Comparison of ENCODE assay signal across 1 cellular context in the genomic region with DNA sequence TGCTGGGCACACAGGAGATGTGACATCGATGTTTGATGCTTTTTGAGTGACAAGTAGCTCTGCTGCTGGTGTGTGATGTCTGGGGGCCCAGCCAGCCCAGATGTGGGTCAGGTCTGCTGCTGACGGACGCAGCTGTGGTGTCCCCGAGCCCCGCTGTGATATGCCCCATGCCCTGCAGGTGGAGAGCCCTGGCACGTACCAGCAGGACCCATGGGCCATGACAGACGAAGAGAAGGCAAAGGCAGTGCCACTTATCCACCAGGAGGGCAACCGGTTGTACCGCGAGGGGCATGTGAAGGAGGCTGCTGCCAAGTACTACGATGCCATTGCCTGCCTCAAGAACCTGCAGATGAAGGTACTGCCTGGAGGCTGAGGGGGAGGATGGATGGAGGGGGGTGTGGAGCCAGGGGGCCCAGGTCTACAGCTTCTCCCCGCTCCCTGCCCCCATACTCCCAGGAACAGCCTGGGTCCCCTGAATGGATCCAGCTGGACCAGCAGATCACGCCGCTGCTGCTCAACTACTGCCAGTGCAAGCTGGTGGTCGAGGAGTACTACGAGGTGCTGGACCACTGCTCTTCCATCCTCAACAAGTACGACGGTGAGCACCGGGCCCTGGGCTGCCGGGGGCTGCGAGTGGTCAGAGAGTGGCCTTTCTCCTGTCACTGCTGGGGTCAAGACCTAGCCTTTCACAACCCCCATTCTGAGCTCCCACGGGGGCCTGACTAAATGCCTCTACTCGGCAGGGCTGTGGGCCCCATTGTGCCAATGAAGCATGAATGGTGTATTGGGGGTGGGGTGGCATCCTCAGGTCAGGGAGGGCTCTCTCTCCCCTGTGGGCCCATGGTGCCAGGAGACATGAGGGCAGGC.
TF ChIP-seq lines count a peak whose summit lies in the region.

No MANE protein-coding gene starts in this region.

TF ChIP-seq in GM12878, 131 proteins besides CTCF, POLR2A, EP300 and RAD21:
- TF ChIP-seq, protein P1, sequence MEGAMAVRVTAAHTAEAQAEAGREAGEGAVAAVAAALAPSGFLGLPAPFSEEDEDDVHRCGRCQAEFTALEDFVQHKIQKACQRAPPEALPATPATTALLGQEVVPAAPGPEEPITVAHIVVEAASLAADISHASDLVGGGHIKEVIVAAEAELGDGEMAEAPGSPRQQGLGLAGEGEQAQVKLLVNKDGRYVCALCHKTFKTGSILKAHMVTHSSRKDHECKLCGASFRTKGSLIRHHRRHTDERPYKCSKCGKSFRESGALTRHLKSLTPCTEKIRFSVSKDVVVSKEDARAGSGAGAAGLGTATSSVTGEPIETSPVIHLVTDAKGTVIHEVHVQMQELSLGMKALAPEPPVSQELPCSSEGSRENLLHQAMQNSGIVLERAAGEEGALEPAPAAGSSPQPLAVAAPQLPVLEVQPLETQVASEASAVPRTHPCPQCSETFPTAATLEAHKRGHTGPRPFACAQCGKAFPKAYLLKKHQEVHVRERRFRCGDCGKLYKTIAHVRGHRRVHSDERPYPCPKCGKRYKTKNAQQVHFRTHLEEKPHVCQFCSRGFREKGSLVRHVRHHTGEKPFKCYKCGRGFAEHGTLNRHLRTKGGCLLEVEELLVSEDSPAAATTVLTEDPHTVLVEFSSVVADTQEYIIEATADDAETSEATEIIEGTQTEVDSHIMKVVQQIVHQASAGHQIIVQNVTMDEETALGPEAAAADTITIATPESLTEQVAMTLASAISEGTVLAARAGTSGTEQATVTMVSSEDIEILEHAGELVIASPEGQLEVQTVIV (IDR thresholded peaks at IDR 0.05; ENCODE audit: borderline replicate concordance, partially characterized antibody), result no peak
- TF ChIP-seq, protein P2, sequence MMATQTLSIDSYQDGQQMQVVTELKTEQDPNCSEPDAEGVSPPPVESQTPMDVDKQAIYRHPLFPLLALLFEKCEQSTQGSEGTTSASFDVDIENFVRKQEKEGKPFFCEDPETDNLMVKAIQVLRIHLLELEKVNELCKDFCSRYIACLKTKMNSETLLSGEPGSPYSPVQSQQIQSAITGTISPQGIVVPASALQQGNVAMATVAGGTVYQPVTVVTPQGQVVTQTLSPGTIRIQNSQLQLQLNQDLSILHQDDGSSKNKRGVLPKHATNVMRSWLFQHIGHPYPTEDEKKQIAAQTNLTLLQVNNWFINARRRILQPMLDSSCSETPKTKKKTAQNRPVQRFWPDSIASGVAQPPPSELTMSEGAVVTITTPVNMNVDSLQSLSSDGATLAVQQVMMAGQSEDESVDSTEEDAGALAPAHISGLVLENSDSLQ (IDR thresholded peaks at IDR 0.05), result peak; percentile 16; the same call in 1 of the 2 replicates
- TF ChIP-seq, protein P3, sequence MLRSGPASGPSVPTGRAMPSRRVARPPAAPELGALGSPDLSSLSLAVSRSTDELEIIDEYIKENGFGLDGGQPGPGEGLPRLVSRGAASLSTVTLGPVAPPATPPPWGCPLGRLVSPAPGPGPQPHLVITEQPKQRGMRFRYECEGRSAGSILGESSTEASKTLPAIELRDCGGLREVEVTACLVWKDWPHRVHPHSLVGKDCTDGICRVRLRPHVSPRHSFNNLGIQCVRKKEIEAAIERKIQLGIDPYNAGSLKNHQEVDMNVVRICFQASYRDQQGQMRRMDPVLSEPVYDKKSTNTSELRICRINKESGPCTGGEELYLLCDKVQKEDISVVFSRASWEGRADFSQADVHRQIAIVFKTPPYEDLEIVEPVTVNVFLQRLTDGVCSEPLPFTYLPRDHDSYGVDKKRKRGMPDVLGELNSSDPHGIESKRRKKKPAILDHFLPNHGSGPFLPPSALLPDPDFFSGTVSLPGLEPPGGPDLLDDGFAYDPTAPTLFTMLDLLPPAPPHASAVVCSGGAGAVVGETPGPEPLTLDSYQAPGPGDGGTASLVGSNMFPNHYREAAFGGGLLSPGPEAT (IDR thresholded peaks at IDR 0.05; ENCODE audit: low read depth), result no peak
